In the genomic region with DNA sequence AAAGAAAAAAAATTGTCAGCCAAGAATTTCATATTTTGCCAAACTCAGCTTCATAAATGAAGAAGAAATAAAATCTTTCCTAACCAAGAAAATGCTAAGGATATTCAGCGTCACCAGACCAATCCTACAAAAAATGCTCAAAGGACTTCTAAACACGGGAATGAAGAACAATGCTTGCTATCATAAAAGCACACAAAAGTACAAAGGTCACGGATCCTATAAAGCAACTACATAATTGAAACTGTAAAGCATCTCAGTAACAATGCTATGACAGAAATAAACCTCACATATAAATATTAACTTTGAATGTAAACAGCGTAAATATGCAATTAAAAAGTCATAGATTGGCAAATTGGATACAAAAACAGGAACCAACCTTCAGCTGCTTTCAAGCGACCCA, we compare ENCODE assay signal across 33 cellular contexts.
DNase-seq lines count a peak whose midpoint lies in the region; ATAC-seq, FAIRE-seq and TF ChIP-seq lines count a peak whose summit lies in the region.
"Had no signal": no experiment of that assay in that cellular context is flagged by ENCODE, and none has a peak within 500 bp of the region (broad histone marks: within the 10 kb centered on the region; RNA-seq: fewer than 3 reads in every experiment).

No MANE protein-coding gene starts in this region.

- no peaks in the 10 kb centered on the region for H3F3A ChIP-seq in GM23248 (ENCODE audit: insufficient read depth)

- no peak for TF ChIP-seq POLR2A in transverse colon (IDR thresholded peaks at IDR 0.05)

- FAIRE-seq in pancreas (lab: Jason Lieb, UNC) = peak; percentile 39
- FAIRE-seq: A204.1, A549, D721Med had no signal

- no peak overlapping the region for H3K4me2 ChIP-seq in GM23248 (ENCODE audit: unreplicated experiment)
- H3K4me2 ChIP-seq: A549; BLaER1; BLaER1 treated with 17β-estradiol and CSF1 and Interleukin-3, amounts not matched to agents 10 nM and 100 nM had no signal

- H3K79me2 ChIP-seq in GM23248 (ENCODE audit: insufficient read depth) = no peaks in the 10 kb centered on the region

- H3K27ac ChIP-seq in pancreas (no peak overlapping the region), transverse colon (peak overlapping the region in 1 of 4 donors; percentile 20), GM23248 (no peak overlapping the region)
- H3K27ac ChIP-seq: 22Rv1; A549; BLaER1; BLaER1 treated with 17β-estradiol and CSF1 and Interleukin-3, amounts not matched to agents 10 nM and 100 nM; C4-2B had no signal

- WGBS in pancreas, 2 donors = 58 to 70% methylated on average over 5 of the region's 5 CpGs
- 43 to 51% methylated on average over 5 of the region's 5 CpGs for WGBS in transverse colon (ENCODE audit: low coverage in 1 of 2), 2 donors
- WGBS in GM23248 (ENCODE audit: low coverage in 1 of 2, low lambda C conversion rate in 2 of 2, missing lambda C conversion rate in 2 of 2), 2 experiments = 26% methylated on average over 5 of the region's 5 CpGs

- H3K27me3 ChIP-seq in pancreas = no peaks in the 10 kb centered on the region
- H3K27me3 ChIP-seq in transverse colon = no peaks in the 10 kb centered on the region
- H3K27me3 ChIP-seq in GM23248 (replicated peaks; ENCODE audit: insufficient read depth) = no peaks in the 10 kb centered on the region
- H3K27me3 ChIP-seq: BE2C; BLaER1; BLaER1 treated with 17β-estradiol and CSF1 and Interleukin-3, amounts not matched to agents 10 nM and 100 nM had no signal

- no peak overlapping the region for H3K9ac ChIP-seq in GM23248
- H3K9ac ChIP-seq: BLaER1; BLaER1 treated with 17β-estradiol and CSF1 and Interleukin-3, amounts not matched to agents 10 nM and 100 nM had no signal

- in situ Hi-C loops in transverse colon (cut with MboI; ENCODE audit: low pct_ligation_motif_present in 1 of 4, low pct_unique_long_range_greater_than_20kb in 1 of 4, low sequenced_read_pairs in 3 of 4) = no loop called here
- in situ Hi-C loops in GM23248 (cut with MboI) = no loop called here

- no peak for TF ChIP-seq EP300 in transverse colon (IDR thresholded peaks at IDR 0.05; ENCODE audit: low read depth)

- TF ChIP-seq CTCF in mucosa of descending colon (IDR thresholded peaks at IDR 0.05) = no peak
- no peak for TF ChIP-seq CTCF in pancreas (IDR thresholded peaks at IDR 0.05)
- TF ChIP-seq CTCF in transverse colon (IDR thresholded peaks at IDR 0.05) = no peak

- no peaks in the 10 kb centered on the region for H4K20me1 ChIP-seq in GM23248 (ENCODE audit: insufficient read depth)
- H4K20me1 ChIP-seq: BLaER1; BLaER1 treated with 17β-estradiol and CSF1 and Interleukin-3, amounts not matched to agents 10 nM and 100 nM had no signal

- H3K36me3 ChIP-seq in mucosa of descending colon (ENCODE audit: low read depth) = no peaks in the 10 kb centered on the region
- H3K36me3 ChIP-seq in pancreas = no peaks in the 10 kb centered on the region
- H3K36me3 ChIP-seq in transverse colon = no peaks in the 10 kb centered on the region
- no peaks in the 10 kb centered on the region for H3K36me3 ChIP-seq in GM23248 (ENCODE audit: low read depth)
- H3K36me3 ChIP-seq: BE2C; BLaER1; BLaER1 treated with 17β-estradiol and CSF1 and Interleukin-3, amounts not matched to agents 10 nM and 100 nM had no signal

- H3K4me3 ChIP-seq in mucosa of descending colon = no peak overlapping the region
- H3K4me3 ChIP-seq in pancreas = no peak overlapping the region
- H3K4me3 ChIP-seq in transverse colon = no peak overlapping the region
- H3K4me3 ChIP-seq in GM23248 = no peak overlapping the region
- H3K4me3 ChIP-seq: A549; BLaER1; BLaER1 treated with 17β-estradiol and CSF1 and Interleukin-3, amounts not matched to agents 10 nM and 100 nM had no signal

- H3K9me3 ChIP-seq in mucosa of descending colon = no peaks in the 10 kb centered on the region
- no peaks in the 10 kb centered on the region for H3K9me3 ChIP-seq in pancreas
- H3K9me3 ChIP-seq in transverse colon = no peaks in the 10 kb centered on the region
- H3K9me3 ChIP-seq in GM23248 (ENCODE audit: low read depth) = no peaks in the 10 kb centered on the region
- H3K9me3 ChIP-seq: A549; BE2C; BLaER1; BLaER1 treated with 17β-estradiol and CSF1 and Interleukin-3, amounts not matched to agents 10 nM and 100 nM; Caco-2 had no signal

- H2AFZ ChIP-seq in GM23248 = no peak overlapping the region

- intact Hi-C loops in left colon (cut with DNase I, micrococcal nuclease) (no loop called here), mucosa of descending colon (cut with DNase I, micrococcal nuclease) (no loop called here), pancreas (cut with DNase I) (no loop called here), transverse colon (cut with DNase I; ENCODE audit: low total_unique reads) (no loop called here)

- ATAC-seq in left colon (peak; percentile 94), mucosa of descending colon (peak; percentile 71), pancreas (no peak), GM21576 (IDR thresholded peaks at IDR 0.05; ENCODE audit: unreplicated experiment) (no peak)
- ATAC-seq: A549; CD8-positive, alpha-beta T cell had no signal

- DNase-seq in left colon = no peak
- DNase-seq in mucosa of descending colon = no peak
- no peak for DNase-seq in pancreas
- DNase-seq in transverse colon = no peak
- DNase-seq in GM23248 = no peak
- DNase-seq: 8988T; ACHN; AML-193; BE2C; C1 segment of cervical spinal cord; Caco-2; Calu3; CD4-positive, alpha-beta memory T cell; CD4-positive, alpha-beta T cell; CD4-positive, CD25-positive, alpha-beta regulatory T cell; CD8-positive, alpha-beta memory T cell; CD8-positive, alpha-beta T cell; COR-L47; DMS 273 treated with DMSO at 0.1 percent for 48 hours; DMS153; DMS53; DMS79; DMS79 treated with DMSO at 0.1 percent for 48 hours; DND-41; EL had no signal

- no peaks in the 10 kb centered on the region for H3K9me2 ChIP-seq in GM23248 (ENCODE audit: insufficient read depth)

- H3K4me1 ChIP-seq in mucosa of descending colon (ENCODE audit: low read depth) (peaks cover 5% of the 10 kb centered on the region), pancreas (no peaks in the 10 kb centered on the region), transverse colon (peaks cover 0 to 9% (median 4%) of the 10 kb centered on the region in 4 donors), GM23248 (ENCODE audit: insufficient read depth) (no peaks in the 10 kb centered on the region)
- H3K4me1 ChIP-seq: A549; BE2C; BLaER1; BLaER1 treated with 17β-estradiol and CSF1 and Interleukin-3, amounts not matched to agents 10 nM and 100 nM; Caco-2 had no signal

Comparison
In these comparisons a context has a peak if more than half of its experiments do, and no peak if none do; other contexts are left out.
1. ATAC-seq: peak in left colon (single experiment) and mucosa of descending colon (single experiment); none in pancreas (0 of 4) and GM21576 (single experiment).